ENCODE assay signal across 8 cellular contexts in the genomic region with DNA sequence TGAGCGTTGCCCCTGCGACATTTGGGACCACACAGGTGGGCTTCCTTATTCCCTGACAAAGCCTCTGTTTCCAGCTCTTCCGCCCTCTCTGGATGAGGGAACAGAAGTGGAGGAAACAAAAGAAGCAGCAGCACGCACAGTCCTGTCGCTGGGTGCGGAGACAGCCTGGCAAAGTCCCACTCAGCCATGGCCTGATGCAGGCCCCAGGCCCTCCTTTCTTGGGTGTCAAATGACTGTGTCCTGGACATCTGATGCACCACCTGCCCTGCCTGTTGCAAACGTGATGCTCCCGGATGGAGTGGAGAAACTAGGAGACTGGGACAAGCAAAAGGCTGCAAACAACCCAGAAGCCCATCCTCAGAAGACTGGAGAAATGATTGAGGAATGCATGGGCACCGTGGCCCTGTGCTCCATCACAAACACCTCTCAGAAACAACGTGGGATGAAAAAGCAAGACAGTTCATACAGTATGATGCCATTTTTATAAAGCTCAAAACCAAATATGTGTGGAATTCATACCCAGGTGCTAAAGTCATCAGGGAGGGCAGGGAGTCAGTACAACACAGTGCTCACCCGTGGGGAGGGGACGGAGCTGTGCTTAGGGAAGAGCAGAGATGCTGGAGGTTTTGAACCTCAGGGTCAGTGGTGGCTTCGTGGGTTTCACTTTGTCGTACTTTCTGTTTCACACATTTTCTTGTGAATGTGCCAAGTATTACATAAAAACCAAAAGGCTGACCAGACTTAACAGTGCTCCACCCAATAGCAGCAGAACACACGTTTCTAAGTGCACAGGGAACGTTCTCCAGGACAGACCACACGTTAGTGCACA. TPM values are rescaled to one million over a fixed set of nuclear protein-coding genes. Genes with fewer than 3 reads are reported as not detected.
DNase-seq lines count a peak whose midpoint lies in the region; ATAC-seq, FAIRE-seq and TF ChIP-seq lines count a peak whose summit lies in the region.

No MANE protein-coding gene starts in this region.

- peaks cover 35% of the 10 kb centered on the region for H3K4me1 ChIP-seq in MM.1S (ENCODE audit: low read length)
- H3K4me1 ChIP-seq in mucosa of descending colon (ENCODE audit: low read depth), result peaks cover 31% of the 10 kb centered on the region

- H3K27me3 ChIP-seq in MM.1S (replicated peaks; ENCODE audit: insufficient read depth, low read length), result no peaks in the 10 kb centered on the region

- peaks cover 26% of the 10 kb centered on the region for H3F3A ChIP-seq in MM.1S (ENCODE audit: insufficient read depth, low read length)

- H3K9ac ChIP-seq in MM.1S (ENCODE audit: low read length), result no peak overlapping the region

- no peaks in the 10 kb centered on the region for H3K79me2 ChIP-seq in MM.1S (ENCODE audit: low read length)

- FAIRE-seq in HTR-8/SVneo (lab: Jason Lieb, UNC), result no peak

- TF ChIP-seq CTCF in GM12865 (IDR thresholded peaks at IDR 0.05; ENCODE audit: insufficient read depth, low read depth, low read length, missing control alignments) (no peak), MM.1S (IDR thresholded peaks at IDR 0.05; ENCODE audit: low read length) (no peak), mucosa of descending colon (IDR thresholded peaks at IDR 0.05) (no peak)

- no peaks in the 10 kb centered on the region for H3K9me2 ChIP-seq in MM.1S (replicated peaks; ENCODE audit: insufficient read depth, low read length)

- peak overlapping the region; percentile 30 for H3K4me2 ChIP-seq in MM.1S (ENCODE audit: low read depth, low read length)

- H3K9me3 ChIP-seq in MM.1S (replicated peaks; ENCODE audit: insufficient read depth, low read length), result no peaks in the 10 kb centered on the region
- H3K9me3 ChIP-seq in mucosa of descending colon, result no peaks in the 10 kb centered on the region

- intact Hi-C loops in mucosa of descending colon (cut with DNase I, micrococcal nuclease), result no loop called here

- H3K36me3 ChIP-seq in MM.1S (replicated peaks; ENCODE audit: insufficient read depth, low read length) (peaks cover 4% of the 10 kb centered on the region), mucosa of descending colon (ENCODE audit: low read depth) (peaks cover 19% of the 10 kb centered on the region)

- H2AFZ ChIP-seq in MM.1S (ENCODE audit: low read length), result no peak overlapping the region

- 0 out of 2 replicates have a peak, but pooled peaks cover 3% of the 10 kb centered on the region for H4K20me1 ChIP-seq in MM.1S (ENCODE audit: insufficient read depth, low read length)

- ATAC-seq in GM21619 (IDR thresholded peaks at IDR 0.05; ENCODE audit: unreplicated experiment) (peak; percentile 78), mucosa of descending colon (peak; percentile 45)

- H3K4me3 ChIP-seq in GM12865 (ENCODE audit: low read depth, low read length) (no peak overlapping the region), MM.1S (ENCODE audit: low read length) (no peak overlapping the region), mucosa of descending colon (no peak overlapping the region)

- DNase-seq in GM12865 (ENCODE audit: low read depth) (peak; percentile 87), MM.1S (peak; percentile 86), caudate nucleus (lab: John Stamatoyannopoulos, UW) (peak in 1 of 61 donors; percentile 14), mucosa of descending colon (peak in 1 of 3 donors; percentile 37), NCI-H446 treated with DMSO at 0.1 percent for 48 hours (lab: John Stamatoyannopoulos, UW) (no peak), putamen (ENCODE audit: low spot score) (no peak), HTR-8/SVneo (ENCODE audit: insufficient read length, low spot score) (no peak)

- H3K27ac ChIP-seq in MM.1S (ENCODE audit: low read length) (peak overlapping the region; percentile 29; the same call in 1 of the 2 replicates), caudate nucleus (ENCODE audit: low read depth, low read length) (peak overlapping the region; percentile 86)

RNA-seq across cellular contexts. Expression of a gene that starts 20.9 kb away (rescaled TPM):
- total RNA-seq in mucosa of descending colon, result 100 to 1,000 TPM in 1 of 3 donors, 10 to 100 TPM in 2; 80.4 to 104 (median 89.8) TPM

RNA-seq across cellular contexts. Expression of a gene that starts 26.9 kb away (rescaled TPM):
- 1,000 to 10,000 TPM in 2 of 3 donors, 100 to 1,000 TPM in 1; 792 to 1,320 (median 1,014) TPM for total RNA-seq in mucosa of descending colon

Comparison
In these comparisons a context has a peak if more than half of its experiments do, and no peak if none do; other contexts are left out.
1. DNase-seq: peak in GM12865 (single experiment) and MM.1S (single experiment); none in NCI-H446 treated with DMSO at 0.1 percent for 48 hours (single experiment), putamen (single experiment) and HTR-8/SVneo (single experiment).